8 cellular contexts compared by ENCODE assay signal in the genomic region with DNA sequence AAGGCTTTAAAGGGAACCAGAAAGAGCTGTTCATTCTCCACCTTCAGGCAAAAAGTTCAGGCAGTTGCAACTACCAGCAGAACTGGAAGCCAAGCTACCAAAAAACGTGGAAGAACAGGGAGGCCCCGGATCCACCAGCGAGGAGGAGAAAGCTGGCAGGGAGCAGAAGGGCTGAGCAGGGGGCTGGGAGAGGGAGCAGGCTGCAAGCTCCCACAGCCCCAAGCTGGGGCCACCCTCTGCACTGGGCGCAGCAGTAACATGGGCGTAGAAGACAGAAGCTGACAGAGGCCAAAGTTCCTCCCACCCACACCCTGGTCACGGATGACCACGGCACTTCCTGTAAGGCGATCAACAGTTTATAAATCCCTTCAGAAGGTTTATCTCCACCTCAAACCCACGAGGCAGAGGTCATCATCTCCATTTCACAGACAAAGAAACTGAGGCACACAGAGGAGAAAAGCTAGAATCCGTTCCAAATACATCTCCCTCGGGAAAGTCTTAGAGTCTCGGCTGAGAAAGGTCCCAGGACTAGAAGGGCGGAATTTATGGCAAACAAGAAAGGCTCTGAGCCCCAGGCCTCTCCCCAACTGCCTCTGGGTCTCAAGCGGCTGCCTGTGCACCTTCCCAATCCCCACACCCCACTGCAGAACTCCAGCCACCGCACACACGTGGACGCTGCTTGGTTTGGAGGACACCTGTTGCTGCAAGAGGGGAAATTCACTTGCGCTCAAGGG. TPM values are rescaled to one million over a fixed set of nuclear protein-coding genes. Genes with fewer than 3 reads are reported as not detected.
DNase-seq lines count a peak whose midpoint lies in the region; ATAC-seq, FAIRE-seq and TF ChIP-seq lines count a peak whose summit lies in the region.

No MANE protein-coding gene starts in this region.

- no peak overlapping the region for H2AFZ ChIP-seq in keratinocyte (ENCODE audit: control insufficient read depth, low read length)

- TF ChIP-seq CTCF in activated CD8-positive, alpha-beta T cell treated with anti-CD3 and anti-CD28 coated beads for 36 hours (IDR thresholded peaks at IDR 0.05) = no peak
- peak in 1 of 3 experiments; percentile 25 for TF ChIP-seq CTCF in keratinocyte (optimal IDR thresholded peaks at IDR 0.05 in 1 of 3, IDR thresholded peaks at IDR 0.05 in 1 of 3, conservative IDR thresholded peaks at IDR 0.05 in 1 of 3; ENCODE audit: extremely low read depth in 1 of 3, insufficient read depth in 2 of 3, low read length in 3 of 3)

- H3K27ac Mint-ChIP-seq in activated CD8-positive, alpha-beta memory T cell treated with anti-CD3 and anti-CD28 coated beads, Interleukin-2, amount 10 ng/mL, durations not matched to agents 7 days and 5 days = peak overlapping the region; percentile 59
- H3K27ac Mint-ChIP-seq in activated CD8-positive, alpha-beta T cell treated with anti-CD3 and anti-CD28 coated beads for 36 hours = no peak overlapping the region
- peak overlapping the region in 1 of 2 donors; percentile 64 for H3K27ac Mint-ChIP-seq in stimulated activated naive CD8-positive, alpha-beta T cell treated with anti-CD3 and anti-CD28 coated beads, Interleukin-15, amount 100 ng/mL, for 72 hours

- ATAC-seq in activated CD8-positive, alpha-beta memory T cell treated with anti-CD3 and anti-CD28 coated beads, Interleukin-2, amount 10 ng/mL, durations not matched to agents 7 days and 5 days = no peak
- no peak for ATAC-seq in activated CD8-positive, alpha-beta T cell treated with anti-CD3 and anti-CD28 coated beads for 36 hours
- no peak for ATAC-seq in stimulated activated naive CD8-positive, alpha-beta T cell treated with anti-CD3 and anti-CD28 coated beads, Interleukin-15, amount 100 ng/mL, for 72 hours
- ATAC-seq in HG03025 (IDR thresholded peaks at IDR 0.05; ENCODE audit: low FRiP score, unreplicated experiment) = no peak

- H3K9ac ChIP-seq in keratinocyte (ENCODE audit: control insufficient read depth, extremely low read depth, insufficient read depth, low read length) = peak overlapping the region; percentile 69

- H3K4me1 Mint-ChIP-seq in activated CD8-positive, alpha-beta memory T cell treated with anti-CD3 and anti-CD28 coated beads, Interleukin-2, amount 10 ng/mL, durations not matched to agents 7 days and 5 days = peaks cover 26% of the 10 kb centered on the region
- peaks cover 21% of the 10 kb centered on the region for H3K4me1 Mint-ChIP-seq in activated CD8-positive, alpha-beta T cell treated with anti-CD3 and anti-CD28 coated beads for 36 hours (ENCODE audit: low read depth)
- H3K4me1 Mint-ChIP-seq in stimulated activated naive CD8-positive, alpha-beta T cell treated with anti-CD3 and anti-CD28 coated beads, Interleukin-15, amount 100 ng/mL, for 72 hours = peaks cover 40% of the 10 kb centered on the region

- H3K4me1 ChIP-seq in keratinocyte (ENCODE audit: control insufficient read depth, extremely low read depth, insufficient read depth, low read length) = peaks cover 33% of the 10 kb centered on the region

- H3K27me3 ChIP-seq in keratinocyte (ENCODE audit: control insufficient read depth, extremely low read depth, insufficient read depth, low read length) = no peaks in the 10 kb centered on the region

- POLR2A ChIA-PET in activated CD8-positive, alpha-beta T cell treated with anti-CD3 and anti-CD28 coated beads for 36 hours (lab: Charles Lee) = interaction anchor here (0.9 to 2.0 kb wide), 3 partner anchors 8 to 81 kb away, joined by 3 to 6 read pairs (median 3); no protein-coding TSS in a partner anchor

- no peaks in the 10 kb centered on the region for H3K9me3 ChIP-seq in keratinocyte (ENCODE audit: control insufficient read depth, low read depth, low read length)

- H4K20me1 ChIP-seq in keratinocyte (ENCODE audit: control insufficient read depth, extremely low read depth, insufficient read depth, low read length) = peaks cover 18% of the 10 kb centered on the region

- peak; percentile 55 for DNase-seq in activated CD8-positive, alpha-beta memory T cell treated with anti-CD3 and anti-CD28 coated beads, Interleukin-2, amount 10 ng/mL, durations not matched to agents 7 days and 5 days
- no peak for DNase-seq in activated CD8-positive, alpha-beta memory T cell treated with anti-CD3 and anti-CD28 coated beads, Interleukin-2, amount 50 U/mL, for 48 hours
- DNase-seq in activated CD8-positive, alpha-beta T cell treated with anti-CD3 and anti-CD28 coated beads for 36 hours = peak; percentile 69
- DNase-seq in keratinocyte (ENCODE audit: low read depth, low spot score) (no peak), SKM-1 (lab: John Stamatoyannopoulos, UW; ENCODE audit: unreplicated experiment) (no peak), dedifferentiated amniotic fluid mesenchymal stem cell (ENCODE audit: extremely low spot score) (no peak)
- no peak for DNase-seq in stimulated activated naive CD8-positive, alpha-beta T cell treated with anti-CD3 and anti-CD28 coated beads, Interleukin-15, amount 100 ng/mL, for 72 hours

- peaks cover 66% of the 10 kb centered on the region for H3K79me2 ChIP-seq in keratinocyte (ENCODE audit: control insufficient read depth, insufficient read depth, low read length)

- FAIRE-seq in keratinocyte (lab: Jason Lieb, UNC) = peak; percentile 23

- peaks cover 9% of the 10 kb centered on the region for H3K9me1 ChIP-seq in keratinocyte (ENCODE audit: control insufficient read depth, extremely low read depth, insufficient read depth, low read length)

- no peak overlapping the region for H3K27ac ChIP-seq in keratinocyte (ENCODE audit: control insufficient read depth, insufficient read depth, low read length)

- intact Hi-C loops in activated CD8-positive, alpha-beta T cell treated with anti-CD3 and anti-CD28 coated beads for 36 hours (cut with micrococcal nuclease) = no loop called here

- dilution Hi-C loops in keratinocyte (cut with MboI; ENCODE audit: extremely low pct_ligation_motif_present, low sequenced_read_pairs) = no loop called here

- H3K4me3 Mint-ChIP-seq in activated CD8-positive, alpha-beta memory T cell treated with anti-CD3 and anti-CD28 coated beads, Interleukin-2, amount 10 ng/mL, durations not matched to agents 7 days and 5 days = peak overlapping the region; percentile 62
- H3K4me3 Mint-ChIP-seq in activated CD8-positive, alpha-beta T cell treated with anti-CD3 and anti-CD28 coated beads for 36 hours = peak overlapping the region; percentile 41
- H3K4me3 Mint-ChIP-seq in stimulated activated naive CD8-positive, alpha-beta T cell treated with anti-CD3 and anti-CD28 coated beads, Interleukin-15, amount 100 ng/mL, for 72 hours = peak overlapping the region; percentile 55 to 78

- peak overlapping the region; percentile 82 for H3K4me2 ChIP-seq in keratinocyte (ENCODE audit: control insufficient read depth, extremely low read depth, insufficient read depth, low read depth, low read length)

- H3K9me3 Mint-ChIP-seq in activated CD8-positive, alpha-beta memory T cell treated with anti-CD3 and anti-CD28 coated beads, Interleukin-2, amount 10 ng/mL, durations not matched to agents 7 days and 5 days (ENCODE audit: low read depth) = no peaks in the 10 kb centered on the region
- no peaks in the 10 kb centered on the region for H3K9me3 Mint-ChIP-seq in activated CD8-positive, alpha-beta T cell treated with anti-CD3 and anti-CD28 coated beads for 36 hours
- no peaks in the 10 kb centered on the region for H3K9me3 Mint-ChIP-seq in stimulated activated naive CD8-positive, alpha-beta T cell treated with anti-CD3 and anti-CD28 coated beads, Interleukin-15, amount 100 ng/mL, for 72 hours

- H3K36me3 Mint-ChIP-seq in activated CD8-positive, alpha-beta memory T cell treated with anti-CD3 and anti-CD28 coated beads, Interleukin-2, amount 10 ng/mL, durations not matched to agents 7 days and 5 days = peaks cover 1% of the 10 kb centered on the region
- H3K36me3 Mint-ChIP-seq in activated CD8-positive, alpha-beta T cell treated with anti-CD3 and anti-CD28 coated beads for 36 hours (ENCODE audit: low read depth) = no peaks in the 10 kb centered on the region

- no peaks in the 10 kb centered on the region for H3K36me3 ChIP-seq in keratinocyte (ENCODE audit: control insufficient read depth in 2 of 2, extremely low read depth in 1 of 2, insufficient read depth in 2 of 2, low read length in 2 of 2)

- CTCF ChIA-PET in activated CD8-positive, alpha-beta memory T cell treated with anti-CD3 and anti-CD28 coated beads, Interleukin-2, amount 10 ng/mL, durations not matched to agents 7 days and 5 days (lab: Charles Lee) = interaction anchor here (3.5 kb wide), 1 partner anchor 7 kb away, joined by 21 read pairs; no protein-coding TSS in a partner anchor
- CTCF ChIA-PET in activated CD8-positive, alpha-beta T cell treated with anti-CD3 and anti-CD28 coated beads for 36 hours (lab: Charles Lee) = interaction anchor here (1.4 to 2.5 kb wide), 2 partner anchors 26 kb away, joined by 3 to 7 read pairs; no protein-coding TSS in a partner anchor

- H3K27me3 Mint-ChIP-seq in activated CD8-positive, alpha-beta memory T cell treated with anti-CD3 and anti-CD28 coated beads, Interleukin-2, amount 10 ng/mL, durations not matched to agents 7 days and 5 days = peaks cover 8% of the 10 kb centered on the region
- H3K27me3 Mint-ChIP-seq in activated CD8-positive, alpha-beta T cell treated with anti-CD3 and anti-CD28 coated beads for 36 hours = no peaks in the 10 kb centered on the region
- H3K27me3 Mint-ChIP-seq in stimulated activated naive CD8-positive, alpha-beta T cell treated with anti-CD3 and anti-CD28 coated beads, Interleukin-15, amount 100 ng/mL, for 72 hours = no peaks in the 10 kb centered on the region

- peak overlapping the region; percentile 54 to 68 (median 56) for H3K4me3 ChIP-seq in keratinocyte (ENCODE audit: control insufficient read depth in 2 of 3, extremely low read depth in 1 of 3, insufficient read depth in 2 of 3, low read depth in 1 of 3, low read length in 3 of 3)

RNA-seq across cellular contexts. Expression of a gene that starts 1.8 kb away (rescaled TPM):
- 1 to 10 TPM; 7.1 to 9.1 TPM for total RNA-seq in activated CD8-positive, alpha-beta memory T cell treated with anti-CD3 and anti-CD28 coated beads, Interleukin-2, amount 10 ng/mL, durations not matched to agents 7 days and 5 days
- total RNA-seq in activated CD8-positive, alpha-beta T cell treated with anti-CD3 and anti-CD28 coated beads for 36 hours = 1 to 10 TPM; 6.8 to 7.9 TPM
- 13.2 to 20.5 TPM (median 13.9 TPM) in 3 replicates for polyA plus RNA-seq in keratinocyte
- 11.3 TPM for polyA plus RNA-seq in keratinocyte (2011; ENCODE audit: low read depth)
- 11.4 and 22.7 TPM in 2 replicates for polyA plus RNA-seq in keratinocyte (2011; cell fraction: cytosol; rRNA removed)
- polyA plus RNA-seq in keratinocyte (2011; cell fraction: nucleus; rRNA removed) = 18.7 and 22.5 TPM in 2 replicates
- polyA plus RNA-seq in keratinocyte (2012; ENCODE audit: low replicate concordance) = 18.3 and 33.3 TPM in 2 replicates
- 21.5 to 37.0 TPM (median 30.4 TPM) in 3 replicates for polyA minus RNA-seq in keratinocyte
- polyA minus RNA-seq in keratinocyte (2011; cell fraction: cytosol; rRNA and poly(A)+ RNA removed) = 44.9 TPM
- polyA minus RNA-seq in keratinocyte (2011; cell fraction: nucleus; rRNA and poly(A)+ RNA removed) = 14.4 and 18.8 TPM in 2 replicates

RNA-seq across cellular contexts. Expression of a gene that starts 42.7 kb away (rescaled TPM):
- total RNA-seq in activated CD8-positive, alpha-beta memory T cell treated with anti-CD3 and anti-CD28 coated beads, Interleukin-2, amount 10 ng/mL, durations not matched to agents 7 days and 5 days = under 1 TPM in 1 of 2 experiments, not detected in 1; 0.09 TPM
- under 1 TPM; 0.05 to 0.07 TPM for total RNA-seq in activated CD8-positive, alpha-beta T cell treated with anti-CD3 and anti-CD28 coated beads for 36 hours
- polyA plus RNA-seq in keratinocyte = 0.08 to 0.17 TPM (median 0.11 TPM) in 3 replicates
- polyA plus RNA-seq in keratinocyte (2011; ENCODE audit: low read depth) = 0.10 TPM
- polyA plus RNA-seq in keratinocyte (2011; cell fraction: cytosol; rRNA removed) = 0.07 and 0.21 TPM in 2 replicates
- polyA plus RNA-seq in keratinocyte (2011; cell fraction: nucleus; rRNA removed) = 0.34 and 0.39 TPM in 2 replicates
- polyA plus RNA-seq in keratinocyte (2012; ENCODE audit: low replicate concordance) = 0.15 and 0.45 TPM in 2 replicates
- 0.06 to 0.33 TPM (median 0.16 TPM) in 3 replicates for polyA minus RNA-seq in keratinocyte
- polyA minus RNA-seq in keratinocyte (2011; cell fraction: cytosol; rRNA and poly(A)+ RNA removed) = 0.58 TPM
- 0.42 and 0.47 TPM in 2 replicates for polyA minus RNA-seq in keratinocyte (2011; cell fraction: nucleus; rRNA and poly(A)+ RNA removed)

Comparison
In these comparisons a context has a peak if more than half of its experiments do, and no peak if none do; other contexts are left out.
1. DNase-seq: peak in activated CD8-positive, alpha-beta memory T cell treated with anti-CD3 and anti-CD28 coated beads, Interleukin-2, amount 10 ng/mL, durations not matched to agents 7 days and 5 days (single experiment) and activated CD8-positive, alpha-beta T cell treated with anti-CD3 and anti-CD28 coated beads for 36 hours (single experiment); none in activated CD8-positive, alpha-beta memory T cell treated with anti-CD3 and anti-CD28 coated beads, Interleukin-2, amount 50 U/mL, for 48 hours (single experiment), keratinocyte (single experiment), stimulated activated naive CD8-positive, alpha-beta T cell treated with anti-CD3 and anti-CD28 coated beads, Interleukin-15, amount 100 ng/mL, for 72 hours (0 of 2), SKM-1 (single experiment) and dedifferentiated amniotic fluid mesenchymal stem cell (single experiment).
2. Peak in every context shown above with its lines, with median percentiles within 50 percentile points of each other: H3K4me3 Mint-ChIP-seq.